Comparison of ENCODE assay signal across 26 cellular contexts in the genomic region with DNA sequence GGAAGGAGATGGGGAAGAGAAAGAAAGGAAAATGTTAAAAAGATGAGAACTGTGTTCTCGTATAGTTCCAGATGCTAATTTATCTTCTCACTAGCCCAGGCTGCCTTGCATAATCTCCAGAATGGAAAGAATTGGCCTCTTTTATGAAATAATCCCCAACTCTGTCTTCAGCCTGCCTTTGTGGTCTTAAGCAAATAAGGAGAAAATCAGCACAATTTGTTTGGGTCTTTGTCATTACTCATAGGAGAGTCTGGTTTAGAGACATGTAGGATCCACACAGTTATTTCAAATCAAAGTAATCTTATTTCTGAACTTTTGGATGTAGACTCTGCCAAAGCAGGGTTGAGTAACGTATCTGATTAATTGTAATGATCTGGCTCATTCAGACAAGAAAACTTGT.
"Had no signal": no experiment of that assay in that cellular context is flagged by ENCODE, and none has a peak within 500 bp of the region (broad histone marks: within the 10 kb centered on the region; RNA-seq: fewer than 3 reads in every experiment).

No MANE protein-coding gene starts in this region.

- H3K27me3 ChIP-seq: adrenal gland had no signal

- H3K27ac ChIP-seq: adrenal gland had no signal

- H3K36me3 Mint-ChIP-seq: activated naive CD4-positive, alpha-beta T cell treated with anti-CD3 and anti-CD28 coated beads, Interleukin-2, amount 10 ng/mL, durations not matched to agents 7 days and 5 days; activated naive CD8-positive, alpha-beta T cell treated with anti-CD3 and anti-CD28 coated beads for 36 hours; brain had no signal

- FAIRE-seq: RCC 7860, TTC549 had no signal

- H3K27me3 Mint-ChIP-seq: activated naive CD8-positive, alpha-beta T cell treated with anti-CD3 and anti-CD28 coated beads for 36 hours had no signal

- H3K4me3 Mint-ChIP-seq: activated B cell treated with CpG ODN at 0.5 μM for 24 hours; activated CD4-positive, alpha-beta memory T cell treated with anti-CD3 and anti-CD28 coated beads, Interleukin-2, amount 10 ng/mL, durations not matched to agents 7 days and 5 days; activated CD4-positive, alpha-beta T cell treated with anti-CD3 and anti-CD28 coated beads, Interleukin-2, amount 10 ng/mL, durations not matched to agents 7 days and 5 days; activated naive CD4-positive, alpha-beta T cell treated with anti-CD3 and anti-CD28 coated beads, Interleukin-2, amount 10 ng/mL, durations not matched to agents 7 days and 5 days; activated naive CD8-positive, alpha-beta T cell treated with anti-CD3 and anti-CD28 coated beads for 36 hours; brain had no signal

- H3K4me1 ChIP-seq: adrenal gland had no signal

- H3K9me3 Mint-ChIP-seq: activated CD4-positive, alpha-beta memory T cell treated with anti-CD3 and anti-CD28 coated beads, Interleukin-2, amount 10 ng/mL, durations not matched to agents 7 days and 5 days; activated naive CD4-positive, alpha-beta T cell treated with anti-CD3 and anti-CD28 coated beads, Interleukin-2, amount 10 ng/mL, durations not matched to agents 7 days and 5 days; activated T-helper 2 cell treated with anti-CD3 and anti-CD28 coated beads, Interferon-gamma antibody, Interleukin-2, Interleukin-4, amounts not matched to agents 10 μg/mL and 5 μg/mL and 100 μg/mL, durations not matched to agents 14 hours and 24 hours and 36 hours had no signal

- H3K4me3 ChIP-seq: adrenal gland had no signal

- H3K36me3 ChIP-seq: adrenal gland had no signal

- H3K27ac Mint-ChIP-seq: activated B cell treated with CpG ODN at 0.5 μM for 24 hours; activated CD4-positive, alpha-beta memory T cell treated with anti-CD3 and anti-CD28 coated beads, Interleukin-2, amount 10 ng/mL, durations not matched to agents 7 days and 5 days; activated CD4-positive, alpha-beta T cell treated with anti-CD3 and anti-CD28 coated beads, Interleukin-2, amount 10 ng/mL, durations not matched to agents 7 days and 5 days; activated naive CD4-positive, alpha-beta T cell treated with anti-CD3 and anti-CD28 coated beads, Interleukin-2, amount 10 ng/mL, durations not matched to agents 7 days and 5 days; activated naive CD8-positive, alpha-beta T cell treated with anti-CD3 and anti-CD28 coated beads for 36 hours; activated T-helper 2 cell treated with anti-CD3 and anti-CD28 coated beads, Interferon-gamma antibody, Interleukin-2, Interleukin-4, amounts not matched to agents 10 μg/mL and 5 μg/mL and 100 μg/mL, durations not matched to agents 14 hours and 24 hours and 36 hours; brain had no signal

- DNase-seq: activated B cell treated with CpG ODN at 0.5 μM for 24 hours; activated CD4-positive, alpha-beta memory T cell treated with anti-CD3 and anti-CD28 coated beads, Interleukin-2, amount 10 ng/mL, durations not matched to agents 7 days and 5 days; activated CD4-positive, alpha-beta T cell treated with anti-CD3 and anti-CD28 coated beads for 1 hour; activated CD4-positive, alpha-beta T cell treated with anti-CD3 and anti-CD28 coated beads, Interleukin-2, amount 10 ng/mL, durations not matched to agents 7 days and 5 days; activated gamma-delta T cell treated with Interleukin-2 at 50 U/mL for 16 hours; activated naive CD4-positive, alpha-beta T cell treated with anti-CD3 and anti-CD28 coated beads, Interleukin-2, amount 10 ng/mL, durations not matched to agents 7 days and 5 days; activated naive CD8-positive, alpha-beta T cell treated with anti-CD3 and anti-CD28 coated beads for 36 hours; activated T-cell treated with anti-CD3 and anti-CD28 coated beads for 4 hours; activated T-cell treated with anti-CD3 and anti-CD28 coated beads, Interleukin-2, amount 50 U/mL, for 48 hours; adrenal gland; aorta; Kasumi-1; KBM-7; NCI-H146; NCI-H187 treated with DMSO at 0.1 percent for 48 hours; NCI-H2081 treated with DMSO at 0.1 percent for 48 hours; NCI-H446; NCI-H524; PC-3; SIG-M5; T-helper 2 cell; T1000 had no signal

- H3K4me1 Mint-ChIP-seq: activated B cell treated with CpG ODN at 0.5 μM for 24 hours; activated CD4-positive, alpha-beta memory T cell treated with anti-CD3 and anti-CD28 coated beads, Interleukin-2, amount 10 ng/mL, durations not matched to agents 7 days and 5 days; activated CD4-positive, alpha-beta T cell treated with anti-CD3 and anti-CD28 coated beads, Interleukin-2, amount 10 ng/mL, durations not matched to agents 7 days and 5 days; activated naive CD4-positive, alpha-beta T cell treated with anti-CD3 and anti-CD28 coated beads, Interleukin-2, amount 10 ng/mL, durations not matched to agents 7 days and 5 days; activated naive CD8-positive, alpha-beta T cell treated with anti-CD3 and anti-CD28 coated beads for 36 hours; brain had no signal

- H3K9me3 ChIP-seq: adrenal gland had no signal

- ATAC-seq: PC-3 had no signal
